1 cellular context compared by ENCODE assay signal in genomic region chr2:237324446-237325236, GRCh38.
TF ChIP-seq lines count a peak whose summit lies in the region.

No MANE protein-coding gene starts in this region.

TF ChIP-seq in SK-N-SH treated with all-trans-retinoic acid at 6 μM for 48 hours, 23 proteins besides CTCF, POLR2A, EP300 and RAD21 (continued from another document):
- TF ChIP-seq ZNF565 (CRISPR knock-in tag; conservative IDR thresholded peaks at IDR 0.05; ENCODE audit: low read depth): no peak
- TF ChIP-seq GLIS3 (CRISPR knock-in tag; IDR thresholded peaks at IDR 0.05): no peak
- TF ChIP-seq ARNTL (CRISPR knock-in tag; IDR thresholded peaks at IDR 0.05; ENCODE audit: borderline replicate concordance, low read depth): no peak
- no peak for TF ChIP-seq CSRNP3 (CRISPR knock-in tag; IDR thresholded peaks at IDR 0.05)
- TF ChIP-seq PPARA (CRISPR knock-in tag; IDR thresholded peaks at IDR 0.05; ENCODE audit: borderline replicate concordance): no peak
- no peak for TF ChIP-seq TSHZ2 (CRISPR knock-in tag; IDR thresholded peaks at IDR 0.05)
- no peak for TF ChIP-seq TCF4 (CRISPR knock-in tag; IDR thresholded peaks at IDR 0.05; ENCODE audit: borderline replicate concordance)
- no peak for TF ChIP-seq CREB5 (CRISPR knock-in tag; IDR thresholded peaks at IDR 0.05; ENCODE audit: low read depth)
- no peak for TF ChIP-seq ZFP30 (CRISPR knock-in tag; IDR thresholded peaks at IDR 0.05)
- no peak for TF ChIP-seq PATZ1 (CRISPR knock-in tag; IDR thresholded peaks at IDR 0.05; ENCODE audit: borderline replicate concordance)
